Comparison of ENCODE assay signal across 16 cellular contexts in genomic region chr2:172227719-172228118, GRCh38.
DNase-seq lines count a peak whose midpoint lies in the region; ATAC-seq and TF ChIP-seq lines count a peak whose summit lies in the region.
"Had no signal": no experiment of that assay in that cellular context is flagged by ENCODE, and none has a peak within 500 bp of the region (broad histone marks: within the 10 kb centered on the region; RNA-seq: fewer than 3 reads in every experiment).

No MANE protein-coding gene starts in this region.

- in situ Hi-C loops in G401 (cut with HindIII; ENCODE audit: low sequenced_read_pairs), result no loop called here

- H3K36me3 ChIP-seq in GM23338 (ENCODE audit: insufficient read depth), result no peaks in the 10 kb centered on the region
- H3K36me3 ChIP-seq in hepatocyte (replicated peaks; ENCODE audit: insufficient read depth, low read depth), result no peaks in the 10 kb centered on the region
- H3K36me3 ChIP-seq in prostate gland, result no peaks in the 10 kb centered on the region
- H3K36me3 ChIP-seq in ascending aorta, result no peaks in the 10 kb centered on the region
- H3K36me3 ChIP-seq: BLaER1 had no signal

- H3K27ac ChIP-seq in GM23338 (ENCODE audit: low read depth), result no peak overlapping the region
- peak overlapping the region; percentile 14; the same call in 1 of the 2 replicates for H3K27ac ChIP-seq in VCaP
- H3K27ac ChIP-seq in hepatocyte, result peak overlapping the region; percentile 4
- peak overlapping the region; percentile 51 to 52 for H3K27ac ChIP-seq in prostate gland
- H3K27ac ChIP-seq in ascending aorta, result no peak overlapping the region
- H3K27ac ChIP-seq: BLaER1 had no signal

- WGBS in hepatocyte (ENCODE audit: low lambda C conversion rate, missing lambda C conversion rate), result 69% methylated on average over 4 of the region's 4 CpGs
- 41% methylated on average over 4 of the region's 4 CpGs for WGBS in prostate gland

- no peak overlapping the region for H3K27ac Mint-ChIP-seq in GM23338
- H3K27ac Mint-ChIP-seq: CD8-positive, alpha-beta memory T cell had no signal

- H3K9me3 ChIP-seq in hepatocyte (ENCODE audit: low read depth) (no peaks in the 10 kb centered on the region), prostate gland (no peaks in the 10 kb centered on the region), ascending aorta (no peaks in the 10 kb centered on the region)
- H3K9me3 ChIP-seq: BLaER1 had no signal

- 0 out of 2 replicates have a peak, but pooled peaks cover 2% of the 10 kb centered on the region for H3K27me3 ChIP-seq in GM23338 (ENCODE audit: insufficient read depth)
- no peaks in the 10 kb centered on the region for H3K27me3 ChIP-seq in hepatocyte
- H3K27me3 ChIP-seq in prostate gland (replicated peaks; ENCODE audit: insufficient read depth), result no peaks in the 10 kb centered on the region
- no peaks in the 10 kb centered on the region for H3K27me3 ChIP-seq in ascending aorta

- peaks cover 12% of the 10 kb centered on the region for H3K27me3 Mint-ChIP-seq in GM23338 (ENCODE audit: insufficient read depth, low read depth, poor library complexity)

- peak overlapping the region; percentile 78; the same call in 1 of the 2 replicates for H2AFZ ChIP-seq in GM23338
- no peak overlapping the region for H2AFZ ChIP-seq in hepatocyte

- no peak for TF ChIP-seq POLR2A in prostate gland (IDR thresholded peaks at IDR 0.05)

- H3K36me3 Mint-ChIP-seq in GM23338 (ENCODE audit: low read depth), result no peaks in the 10 kb centered on the region
- H3K36me3 Mint-ChIP-seq: CD8-positive, alpha-beta memory T cell had no signal

- no peaks in the 10 kb centered on the region for H3K79me2 ChIP-seq in GM23338 (replicated peaks; ENCODE audit: insufficient read depth)
- H3K79me2 ChIP-seq in hepatocyte, result no peaks in the 10 kb centered on the region

- H3K4me3 ChIP-seq in GM23338, result no peak overlapping the region
- no peak overlapping the region for H3K4me3 ChIP-seq in hepatocyte
- H3K4me3 ChIP-seq in prostate gland, result no peak overlapping the region
- H3K4me3 ChIP-seq in ascending aorta, result no peak overlapping the region
- H3K4me3 ChIP-seq: BLaER1 had no signal

- H3K9me2 ChIP-seq in GM23338 (ENCODE audit: insufficient read depth) (no peaks in the 10 kb centered on the region), hepatocyte (replicated peaks; ENCODE audit: insufficient read depth) (no peaks in the 10 kb centered on the region)

- DNase-seq in GM23338 (ENCODE audit: low spot score) (no peak), hepatocyte (ENCODE audit: low spot score) (no peak), prostate gland (ENCODE audit: low spot score) (peak; percentile 56), 8988T (no peak), G401 (ENCODE audit: low spot score) (no peak), ascending aorta (ENCODE audit: low spot score in 2 of 2) (no peak), dedifferentiated amniotic fluid mesenchymal stem cell (ENCODE audit: extremely low spot score) (no peak)
- DNase-seq: CD8-positive, alpha-beta memory T cell; Karpas-422; NCI-H1105 treated with DMSO at 0.1 percent for 48 hours; NCI-H2107; NCI-H345; NCI-H526 treated with DMSO at 0.1 percent for 48 hours; SIG-M5 had no signal

- no peaks in the 10 kb centered on the region for H3F3A ChIP-seq in GM23338 (replicated peaks; ENCODE audit: low read depth)

- H4K20me1 ChIP-seq in GM23338 (replicated peaks; ENCODE audit: insufficient read depth) (no peaks in the 10 kb centered on the region), hepatocyte (ENCODE audit: insufficient read depth, poor library complexity, severe bottlenecking) (no peaks in the 10 kb centered on the region)
- H4K20me1 ChIP-seq: BLaER1 had no signal

- H3K4me1 ChIP-seq in GM23338 (ENCODE audit: insufficient read depth) (no peaks in the 10 kb centered on the region), hepatocyte (ENCODE audit: insufficient read depth) (peaks cover 3% of the 10 kb centered on the region), prostate gland (replicated peaks) (no peaks in the 10 kb centered on the region), ascending aorta (no peaks in the 10 kb centered on the region)
- H3K4me1 ChIP-seq: BLaER1 had no signal

- no peaks in the 10 kb centered on the region for H3K9me3 Mint-ChIP-seq in GM23338
- H3K9me3 Mint-ChIP-seq: CD8-positive, alpha-beta memory T cell had no signal

- no peak overlapping the region for H3K4me2 ChIP-seq in GM23338
- H3K4me2 ChIP-seq in hepatocyte, result no peak overlapping the region
- H3K4me2 ChIP-seq: BLaER1 had no signal

- TF ChIP-seq CTCF in GM23338 (conservative IDR thresholded peaks at IDR 0.05; ENCODE audit: low read depth in 2 of 2), result no peak
- TF ChIP-seq CTCF in VCaP (conservative IDR thresholded peaks at IDR 0.05), result no peak
- TF ChIP-seq CTCF in hepatocyte (IDR thresholded peaks at IDR 0.05; ENCODE audit: poor library complexity), result no peak
- no peak for TF ChIP-seq CTCF in prostate gland (IDR thresholded peaks at IDR 0.05)
- TF ChIP-seq CTCF in ascending aorta (IDR thresholded peaks at IDR 0.05), result no peak

- intact Hi-C loops in prostate gland (cut with DNase I), result no loop called here
- intact Hi-C loops in ascending aorta (cut with DNase I), result no loop called here

- ATAC-seq in GM23338, result no peak

- H3K4me1 Mint-ChIP-seq in GM23338, result peaks cover 14% of the 10 kb centered on the region

- no peak overlapping the region for H3K4me3 Mint-ChIP-seq in GM23338
- H3K4me3 Mint-ChIP-seq: CD8-positive, alpha-beta memory T cell had no signal

TF ChIP-seq in GM23338, 12 proteins besides CTCF, POLR2A, EP300 and RAD21 (continues in another document):
- TF ChIP-seq ZNF114 (CRISPR knock-in tag; IDR thresholded peaks at IDR 0.05), result no peak
- TF ChIP-seq CREB1 (CRISPR knock-in tag; IDR thresholded peaks at IDR 0.05; ENCODE audit: low read depth), result no peak
- no peak for TF ChIP-seq EZH2 (IDR thresholded peaks at IDR 0.05; ENCODE audit: low read depth, unreplicated experiment)
- TF ChIP-seq ZNF331 (CRISPR knock-in tag; IDR thresholded peaks at IDR 0.05; ENCODE audit: low read depth), result no peak
- TF ChIP-seq, protein P1, sequence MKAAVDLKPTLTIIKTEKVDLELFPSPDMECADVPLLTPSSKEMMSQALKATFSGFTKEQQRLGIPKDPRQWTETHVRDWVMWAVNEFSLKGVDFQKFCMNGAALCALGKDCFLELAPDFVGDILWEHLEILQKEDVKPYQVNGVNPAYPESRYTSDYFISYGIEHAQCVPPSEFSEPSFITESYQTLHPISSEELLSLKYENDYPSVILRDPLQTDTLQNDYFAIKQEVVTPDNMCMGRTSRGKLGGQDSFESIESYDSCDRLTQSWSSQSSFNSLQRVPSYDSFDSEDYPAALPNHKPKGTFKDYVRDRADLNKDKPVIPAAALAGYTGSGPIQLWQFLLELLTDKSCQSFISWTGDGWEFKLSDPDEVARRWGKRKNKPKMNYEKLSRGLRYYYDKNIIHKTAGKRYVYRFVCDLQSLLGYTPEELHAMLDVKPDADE (IDR thresholded peaks at IDR 0.05), result no peak

Comparison
In these comparisons a context has a peak if more than half of its experiments do, and no peak if none do; other contexts are left out.
1. H3K27ac ChIP-seq: peak in VCaP (single experiment), hepatocyte (single experiment) and prostate gland (2 of 2); none in GM23338 (single experiment) and ascending aorta (0 of 2).